In the genomic region with DNA sequence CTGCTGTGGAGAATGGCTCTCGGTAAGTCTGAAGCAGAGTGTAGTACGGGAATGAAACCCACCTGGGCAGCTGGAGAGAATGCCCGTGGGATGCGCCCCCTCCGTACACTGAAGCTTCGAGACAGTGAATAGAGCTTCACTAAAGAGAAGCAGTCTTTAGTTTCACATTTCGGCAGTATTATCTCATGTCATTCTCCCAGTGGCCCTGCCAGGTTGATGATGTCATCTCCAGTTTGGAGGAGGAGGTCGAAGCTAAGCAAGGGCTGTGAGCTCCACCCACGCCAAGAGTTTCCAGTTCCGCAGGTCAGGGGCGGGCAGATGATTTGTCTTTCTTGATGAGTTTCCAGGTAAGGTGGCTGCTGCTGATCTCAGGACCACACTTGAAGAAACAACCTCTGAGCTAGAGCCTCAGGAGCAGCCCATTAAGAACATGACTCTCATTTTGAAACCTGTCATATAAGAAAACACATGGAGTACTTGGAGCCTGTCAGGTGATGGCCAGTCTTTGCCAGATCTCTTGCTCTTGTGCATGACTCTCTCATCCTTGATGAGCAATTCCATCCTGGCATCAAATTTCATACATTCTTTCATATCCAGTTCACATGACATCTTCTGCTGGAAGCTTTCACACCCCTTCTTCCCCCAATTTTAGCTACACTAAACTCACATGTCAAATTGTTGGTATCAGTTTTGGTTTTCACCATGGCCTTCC, we compare ENCODE assay signal across 1 cellular context.
TF ChIP-seq lines count a peak whose summit lies in the region.

No MANE protein-coding gene starts in this region.

TF ChIP-seq in GM23338, 12 proteins besides CTCF, POLR2A, EP300 and RAD21:
- TF ChIP-seq, protein P1, sequence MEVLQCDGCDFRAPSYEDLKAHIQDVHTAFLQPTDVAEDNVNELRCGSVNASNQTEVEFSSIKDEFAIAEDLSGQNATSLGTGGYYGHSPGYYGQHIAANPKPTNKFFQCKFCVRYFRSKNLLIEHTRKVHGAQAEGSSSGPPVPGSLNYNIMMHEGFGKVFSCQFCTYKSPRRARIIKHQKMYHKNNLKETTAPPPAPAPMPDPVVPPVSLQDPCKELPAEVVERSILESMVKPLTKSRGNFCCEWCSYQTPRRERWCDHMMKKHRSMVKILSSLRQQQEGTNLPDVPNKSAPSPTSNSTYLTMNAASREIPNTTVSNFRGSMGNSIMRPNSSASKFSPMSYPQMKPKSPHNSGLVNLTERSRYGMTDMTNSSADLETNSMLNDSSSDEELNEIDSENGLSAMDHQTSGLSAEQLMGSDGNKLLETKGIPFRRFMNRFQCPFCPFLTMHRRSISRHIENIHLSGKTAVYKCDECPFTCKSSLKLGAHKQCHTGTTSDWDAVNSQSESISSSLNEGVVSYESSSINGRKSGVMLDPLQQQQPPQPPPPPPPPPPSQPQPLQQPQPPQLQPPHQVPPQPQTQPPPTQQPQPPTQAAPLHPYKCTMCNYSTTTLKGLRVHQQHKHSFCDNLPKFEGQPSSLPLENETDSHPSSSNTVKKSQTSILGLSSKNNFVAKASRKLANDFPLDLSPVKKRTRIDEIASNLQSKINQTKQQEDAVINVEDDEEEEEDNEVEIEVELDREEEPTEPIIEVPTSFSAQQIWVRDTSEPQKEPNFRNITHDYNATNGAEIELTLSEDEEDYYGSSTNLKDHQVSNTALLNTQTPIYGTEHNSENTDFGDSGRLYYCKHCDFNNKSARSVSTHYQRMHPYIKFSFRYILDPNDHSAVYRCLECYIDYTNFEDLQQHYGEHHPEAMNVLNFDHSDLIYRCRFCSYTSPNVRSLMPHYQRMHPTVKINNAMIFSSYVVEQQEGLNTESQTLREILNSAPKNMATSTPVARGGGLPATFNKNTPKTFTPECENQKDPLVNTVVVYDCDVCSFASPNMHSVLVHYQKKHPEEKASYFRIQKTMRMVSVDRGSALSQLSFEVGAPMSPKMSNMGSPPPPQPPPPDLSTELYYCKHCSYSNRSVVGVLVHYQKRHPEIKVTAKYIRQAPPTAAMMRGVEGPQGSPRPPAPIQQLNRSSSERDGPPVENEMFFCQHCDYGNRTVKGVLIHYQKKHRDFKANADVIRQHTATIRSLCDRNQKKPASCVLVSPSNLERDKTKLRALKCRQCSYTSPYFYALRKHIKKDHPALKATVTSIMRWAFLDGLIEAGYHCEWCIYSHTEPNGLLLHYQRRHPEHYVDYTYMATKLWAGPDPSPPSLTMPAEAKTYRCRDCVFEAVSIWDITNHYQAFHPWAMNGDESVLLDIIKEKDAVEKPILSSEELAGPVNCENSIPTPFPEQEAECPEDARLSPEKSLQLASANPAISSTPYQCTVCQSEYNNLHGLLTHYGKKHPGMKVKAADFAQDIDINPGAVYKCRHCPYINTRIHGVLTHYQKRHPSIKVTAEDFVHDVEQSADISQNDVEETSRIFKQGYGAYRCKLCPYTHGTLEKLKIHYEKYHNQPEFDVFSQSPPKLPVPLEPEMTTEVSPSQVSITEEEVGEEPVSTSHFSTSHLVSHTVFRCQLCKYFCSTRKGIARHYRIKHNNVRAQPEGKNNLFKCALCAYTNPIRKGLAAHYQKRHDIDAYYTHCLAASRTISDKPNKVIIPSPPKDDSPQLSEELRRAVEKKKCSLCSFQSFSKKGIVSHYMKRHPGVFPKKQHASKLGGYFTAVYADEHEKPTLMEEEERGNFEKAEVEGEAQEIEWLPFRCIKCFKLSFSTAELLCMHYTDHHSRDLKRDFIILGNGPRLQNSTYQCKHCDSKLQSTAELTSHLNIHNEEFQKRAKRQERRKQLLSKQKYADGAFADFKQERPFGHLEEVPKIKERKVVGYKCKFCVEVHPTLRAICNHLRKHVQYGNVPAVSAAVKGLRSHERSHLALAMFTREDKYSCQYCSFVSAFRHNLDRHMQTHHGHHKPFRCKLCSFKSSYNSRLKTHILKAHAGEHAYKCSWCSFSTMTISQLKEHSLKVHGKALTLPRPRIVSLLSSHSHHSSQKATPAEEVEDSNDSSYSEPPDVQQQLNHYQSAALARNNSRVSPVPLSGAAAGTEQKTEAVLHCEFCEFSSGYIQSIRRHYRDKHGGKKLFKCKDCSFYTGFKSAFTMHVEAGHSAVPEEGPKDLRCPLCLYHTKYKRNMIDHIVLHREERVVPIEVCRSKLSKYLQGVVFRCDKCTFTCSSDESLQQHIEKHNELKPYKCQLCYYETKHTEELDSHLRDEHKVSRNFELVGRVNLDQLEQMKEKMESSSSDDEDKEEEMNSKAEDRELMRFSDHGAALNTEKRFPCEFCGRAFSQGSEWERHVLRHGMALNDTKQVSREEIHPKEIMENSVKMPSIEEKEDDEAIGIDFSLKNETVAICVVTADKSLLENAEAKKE (CRISPR knock-in tag; IDR thresholded peaks at IDR 0.05): no peak
- TF ChIP-seq JUNB (IDR thresholded peaks at IDR 0.05; ENCODE audit: unreplicated experiment) (no peak), EZH2 (IDR thresholded peaks at IDR 0.05; ENCODE audit: low read depth, unreplicated experiment) (no peak), CREB1 (CRISPR knock-in tag; IDR thresholded peaks at IDR 0.05; ENCODE audit: low read depth) (no peak), POLR2AphosphoS5 (IDR thresholded peaks at IDR 0.05; ENCODE audit: low read depth) (no peak), ZNF331 (CRISPR knock-in tag; IDR thresholded peaks at IDR 0.05; ENCODE audit: low read depth) (no peak), ZNF114 (CRISPR knock-in tag; IDR thresholded peaks at IDR 0.05) (no peak), STAT1 (IDR thresholded peaks at IDR 0.05; ENCODE audit: unreplicated experiment) (no peak), EZH2phosphoT487 (IDR thresholded peaks at IDR 0.05; ENCODE audit: unreplicated experiment) (no peak), NANOG (IDR thresholded peaks at IDR 0.05; ENCODE audit: borderline replicate concordance) (no peak)
- TF ChIP-seq, protein P2, sequence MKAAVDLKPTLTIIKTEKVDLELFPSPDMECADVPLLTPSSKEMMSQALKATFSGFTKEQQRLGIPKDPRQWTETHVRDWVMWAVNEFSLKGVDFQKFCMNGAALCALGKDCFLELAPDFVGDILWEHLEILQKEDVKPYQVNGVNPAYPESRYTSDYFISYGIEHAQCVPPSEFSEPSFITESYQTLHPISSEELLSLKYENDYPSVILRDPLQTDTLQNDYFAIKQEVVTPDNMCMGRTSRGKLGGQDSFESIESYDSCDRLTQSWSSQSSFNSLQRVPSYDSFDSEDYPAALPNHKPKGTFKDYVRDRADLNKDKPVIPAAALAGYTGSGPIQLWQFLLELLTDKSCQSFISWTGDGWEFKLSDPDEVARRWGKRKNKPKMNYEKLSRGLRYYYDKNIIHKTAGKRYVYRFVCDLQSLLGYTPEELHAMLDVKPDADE (IDR thresholded peaks at IDR 0.05): no peak
- TF ChIP-seq, protein P3, sequence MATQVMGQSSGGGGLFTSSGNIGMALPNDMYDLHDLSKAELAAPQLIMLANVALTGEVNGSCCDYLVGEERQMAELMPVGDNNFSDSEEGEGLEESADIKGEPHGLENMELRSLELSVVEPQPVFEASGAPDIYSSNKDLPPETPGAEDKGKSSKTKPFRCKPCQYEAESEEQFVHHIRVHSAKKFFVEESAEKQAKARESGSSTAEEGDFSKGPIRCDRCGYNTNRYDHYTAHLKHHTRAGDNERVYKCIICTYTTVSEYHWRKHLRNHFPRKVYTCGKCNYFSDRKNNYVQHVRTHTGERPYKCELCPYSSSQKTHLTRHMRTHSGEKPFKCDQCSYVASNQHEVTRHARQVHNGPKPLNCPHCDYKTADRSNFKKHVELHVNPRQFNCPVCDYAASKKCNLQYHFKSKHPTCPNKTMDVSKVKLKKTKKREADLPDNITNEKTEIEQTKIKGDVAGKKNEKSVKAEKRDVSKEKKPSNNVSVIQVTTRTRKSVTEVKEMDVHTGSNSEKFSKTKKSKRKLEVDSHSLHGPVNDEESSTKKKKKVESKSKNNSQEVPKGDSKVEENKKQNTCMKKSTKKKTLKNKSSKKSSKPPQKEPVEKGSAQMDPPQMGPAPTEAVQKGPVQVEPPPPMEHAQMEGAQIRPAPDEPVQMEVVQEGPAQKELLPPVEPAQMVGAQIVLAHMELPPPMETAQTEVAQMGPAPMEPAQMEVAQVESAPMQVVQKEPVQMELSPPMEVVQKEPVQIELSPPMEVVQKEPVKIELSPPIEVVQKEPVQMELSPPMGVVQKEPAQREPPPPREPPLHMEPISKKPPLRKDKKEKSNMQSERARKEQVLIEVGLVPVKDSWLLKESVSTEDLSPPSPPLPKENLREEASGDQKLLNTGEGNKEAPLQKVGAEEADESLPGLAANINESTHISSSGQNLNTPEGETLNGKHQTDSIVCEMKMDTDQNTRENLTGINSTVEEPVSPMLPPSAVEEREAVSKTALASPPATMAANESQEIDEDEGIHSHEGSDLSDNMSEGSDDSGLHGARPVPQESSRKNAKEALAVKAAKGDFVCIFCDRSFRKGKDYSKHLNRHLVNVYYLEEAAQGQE (IDR thresholded peaks at IDR 0.05; ENCODE audit: unreplicated experiment): no peak
